ENCODE assay signal across 8 cellular contexts in genomic region chr2:237695201-237695780, GRCh38.
DNase-seq lines count a peak whose midpoint lies in the region; ATAC-seq and TF ChIP-seq lines count a peak whose summit lies in the region.

No MANE protein-coding gene starts in this region.

- H3K9me3 ChIP-seq in mononuclear cell (ENCODE audit: low read depth, low read length) (no peaks in the 10 kb centered on the region), testis (no peaks in the 10 kb centered on the region)

- WGBS in testis, 2 donors, result 74 to 78% methylated on average over 7 of the region's 7 CpGs

- TF ChIP-seq CTCF in testis (IDR thresholded peaks at IDR 0.05), result no peak

- peak overlapping the region; percentile 97 to 100 for H3K4me3 Mint-ChIP-seq in activated T-cell treated with anti-CD3 and anti-CD28 coated beads, Interleukin-2, amount 50 U/mL, for 72 hours

- H3K4me3 ChIP-seq in mononuclear cell (ENCODE audit: low read length), result peak overlapping the region; percentile 65
- no peak overlapping the region for H3K4me3 ChIP-seq in testis

- H3K4me1 ChIP-seq in mononuclear cell (ENCODE audit: insufficient read depth, low read length), result peaks cover 79% of the 10 kb centered on the region
- H3K4me1 ChIP-seq in testis, result peaks cover 6% of the 10 kb centered on the region

- no peak for TF ChIP-seq POLR2A in testis (IDR thresholded peaks at IDR 0.05)

- DNase-seq in activated T-cell treated with anti-CD3 and anti-CD28 coated beads, Interleukin-2, amount 50 U/mL, for 72 hours, result no peak
- DNase-seq in activated T-cell treated with anti-CD3 and anti-CD28 coated beads, Interleukin-2, amount 50 U/mL, for 1 hour, result no peak
- DNase-seq in NOMO-1 treated with DMSO at 0.1 percent for 48 hours (lab: John Stamatoyannopoulos, UW; ENCODE audit: unreplicated experiment), result peak; percentile 96
- peak; percentile 57 for DNase-seq in brain pericyte (ENCODE audit: low read depth, low spot score)
- DNase-seq in NCI-H128 (lab: John Stamatoyannopoulos, UW; ENCODE audit: unreplicated experiment), result no peak
- no peak for DNase-seq in testis

- H3K27ac ChIP-seq in testis, result peak overlapping the region in 1 of 2 donors; percentile 60

- intact Hi-C loops in testis (cut with DNase I; ENCODE audit: low total_unique reads), result no loop called here

- H3K27ac Mint-ChIP-seq in activated T-cell treated with anti-CD3 and anti-CD28 coated beads, Interleukin-2, amount 50 U/mL, for 72 hours, result peak overlapping the region; percentile 99

- no peaks in the 10 kb centered on the region for H3K9me3 Mint-ChIP-seq in activated T-cell treated with anti-CD3 and anti-CD28 coated beads, Interleukin-2, amount 50 U/mL, for 72 hours

- ATAC-seq in activated T-cell treated with anti-CD3 and anti-CD28 coated beads, Interleukin-2, amount 50 U/mL, for 72 hours (replicated peaks in 1 of 2), result no peak
- ATAC-seq in HG02763 (IDR thresholded peaks at IDR 0.05; ENCODE audit: unreplicated experiment), result no peak

- no peaks in the 10 kb centered on the region for H3K27me3 Mint-ChIP-seq in activated T-cell treated with anti-CD3 and anti-CD28 coated beads, Interleukin-2, amount 50 U/mL, for 72 hours (ENCODE audit: low read depth)

- H3K36me3 ChIP-seq in testis (ENCODE audit: low read depth, missing control alignments), result no peaks in the 10 kb centered on the region

- H3K27me3 ChIP-seq in mononuclear cell (ENCODE audit: insufficient read depth, low read length), result no peaks in the 10 kb centered on the region
- H3K27me3 ChIP-seq in testis, result no peaks in the 10 kb centered on the region

- peaks cover 71% of the 10 kb centered on the region for H3K4me1 Mint-ChIP-seq in activated T-cell treated with anti-CD3 and anti-CD28 coated beads, Interleukin-2, amount 50 U/mL, for 72 hours (ENCODE audit: low read depth)

- H3K36me3 Mint-ChIP-seq in activated T-cell treated with anti-CD3 and anti-CD28 coated beads, Interleukin-2, amount 50 U/mL, for 72 hours (ENCODE audit: insufficient read depth in 2 of 2), result peaks cover 10 to 15% of the 10 kb centered on the region in 2 donors

Comparison
In these comparisons a context has a peak if more than half of its experiments do, and no peak if none do; other contexts are left out.
1. DNase-seq: peak in NOMO-1 treated with DMSO at 0.1 percent for 48 hours (single experiment) and brain pericyte (single experiment); none in activated T-cell treated with anti-CD3 and anti-CD28 coated beads, Interleukin-2, amount 50 U/mL, for 72 hours (0 of 2), activated T-cell treated with anti-CD3 and anti-CD28 coated beads, Interleukin-2, amount 50 U/mL, for 1 hour (single experiment), NCI-H128 (single experiment) and testis (single experiment).